Comparison of ENCODE assay signal across 22 cellular contexts in the genomic region with DNA sequence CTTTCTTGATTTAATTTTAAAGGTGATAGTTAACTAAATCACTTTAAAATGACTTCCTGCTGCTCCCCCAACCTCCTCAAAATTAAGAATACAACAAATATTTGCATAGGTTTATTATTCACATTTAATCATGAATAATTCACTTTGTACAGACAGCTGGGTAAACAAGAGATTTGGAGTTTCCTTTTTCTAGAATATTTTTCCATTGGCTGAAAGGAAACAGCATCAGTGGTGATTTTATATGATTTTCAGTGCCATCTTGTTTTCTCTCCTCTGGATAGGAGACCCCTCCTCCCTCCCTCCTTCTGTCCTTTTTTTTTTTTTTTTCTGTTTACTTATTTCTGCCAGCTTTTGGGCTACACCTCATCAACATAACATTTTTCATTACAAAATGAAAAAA.
A peak's percentile ranks its signal among the peaks of the same experiment; 100 is the strongest.
DNase-seq lines count a peak whose midpoint lies in the region; ATAC-seq and TF ChIP-seq lines count a peak whose summit lies in the region.
"Had no signal": no experiment of that assay in that cellular context is flagged by ENCODE, and none has a peak within 500 bp of the region (broad histone marks: within the 10 kb centered on the region; RNA-seq: fewer than 3 reads in every experiment).

No MANE protein-coding gene starts in this region.

- CTCF ChIA-PET in activated CD8-positive, alpha-beta T cell treated with anti-CD3 and anti-CD28 coated beads, Interleukin-2, amount 10 ng/mL, durations not matched to agents 7 days and 5 days (lab: Charles Lee), result interaction anchor here (0.7 to 2.1 kb wide), 9 partner anchors 10 to 82 kb away, joined by 3 to 18 read pairs (median 4); no protein-coding TSS in a partner anchor

- no peak for TF ChIP-seq CTCF in GM23338 (conservative IDR thresholded peaks at IDR 0.05; ENCODE audit: low read depth in 2 of 2)
- no peak for TF ChIP-seq CTCF in gastrocnemius medialis (IDR thresholded peaks at IDR 0.05 in 4 of 5, conservative IDR thresholded peaks at IDR 0.05 in 1 of 5)

- no peaks in the 10 kb centered on the region for H3K27me3 ChIP-seq in GM23338 (ENCODE audit: insufficient read depth)
- peaks cover 0 to 16% (median 0%) of the 10 kb centered on the region in 3 donors for H3K27me3 ChIP-seq in gastrocnemius medialis
- H3K27me3 ChIP-seq: BE2C, left lung, tibial nerve had no signal

- POLR2A ChIA-PET in activated CD8-positive, alpha-beta T cell treated with anti-CD3 and anti-CD28 coated beads, Interleukin-2, amount 10 ng/mL, durations not matched to agents 7 days and 5 days (lab: Charles Lee), result interaction anchor here (1.1 to 1.5 kb wide), 7 partner anchors 10 to 60 kb away, joined by 3 to 13 read pairs (median 6); partner anchors contain the start of gene LIF

- H3K9me2 ChIP-seq in GM23338 (ENCODE audit: insufficient read depth), result no peaks in the 10 kb centered on the region

- H3K4me1 ChIP-seq in GM23338 (ENCODE audit: insufficient read depth) (peaks cover 38% of the 10 kb centered on the region), gastrocnemius medialis (no peaks in the 10 kb centered on the region)
- H3K4me1 ChIP-seq: BE2C, tibial nerve had no signal

- H3K27ac Mint-ChIP-seq in GM23338, result no peak overlapping the region
- H3K27ac Mint-ChIP-seq in activated CD8-positive, alpha-beta T cell treated with anti-CD3 and anti-CD28 coated beads, Interleukin-2, amount 10 ng/mL, durations not matched to agents 7 days and 5 days, result peak overlapping the region; percentile 78

- H3K27ac ChIP-seq in GM23338 (ENCODE audit: low read depth), result no peak overlapping the region
- H3K27ac ChIP-seq in gastrocnemius medialis, result no peak overlapping the region
- H3K27ac ChIP-seq: 22Rv1, left lung, SK-N-MC, tibial nerve had no signal

- no peaks in the 10 kb centered on the region for H3K36me3 Mint-ChIP-seq in GM23338 (ENCODE audit: low read depth)
- H3K36me3 Mint-ChIP-seq in activated CD8-positive, alpha-beta T cell treated with anti-CD3 and anti-CD28 coated beads, Interleukin-2, amount 10 ng/mL, durations not matched to agents 7 days and 5 days (ENCODE audit: low read depth), result peaks cover 17% of the 10 kb centered on the region
- H3K36me3 Mint-ChIP-seq: stimulated activated effector memory CD8-positive, alpha-beta T cell treated with anti-CD3 and anti-CD28 coated beads, Interleukin-12 subunit alpha, Interleukin-12 subunit beta, amount 100 ng/mL, for 72 hours had no signal

- intact Hi-C loops in gastrocnemius medialis (cut with DNase I; ENCODE audit: low total_unique reads) (no loop called here), sciatic nerve (cut with DNase I) (no loop called here)

- no peaks in the 10 kb centered on the region for H3K9me3 ChIP-seq in gastrocnemius medialis
- H3K9me3 ChIP-seq: BE2C, left lung, mucosa of descending colon, tibial nerve had no signal

- H3K9me3 Mint-ChIP-seq in GM23338, result no peaks in the 10 kb centered on the region
- H3K9me3 Mint-ChIP-seq in activated CD8-positive, alpha-beta T cell treated with anti-CD3 and anti-CD28 coated beads, Interleukin-2, amount 10 ng/mL, durations not matched to agents 7 days and 5 days (ENCODE audit: insufficient read depth), result no peaks in the 10 kb centered on the region
- H3K9me3 Mint-ChIP-seq: central memory CD8-positive, alpha-beta T cell; stimulated activated effector memory CD8-positive, alpha-beta T cell treated with anti-CD3 and anti-CD28 coated beads, Interleukin-12 subunit alpha, Interleukin-12 subunit beta, amount 100 ng/mL, for 72 hours had no signal

- DNase-seq in NCI-H2029 (lab: John Stamatoyannopoulos, UW), result peak; percentile 74
- DNase-seq in NCI-H2029 treated with DMSO at 0.1 percent for 48 hours (lab: John Stamatoyannopoulos, UW), result no peak
- DNase-seq in GM23338 (ENCODE audit: low spot score), result no peak
- peak; percentile 19 to 26 for DNase-seq in NCI-H526 (lab: John Stamatoyannopoulos, UW)
- no peak for DNase-seq in activated CD8-positive, alpha-beta T cell treated with anti-CD3 and anti-CD28 coated beads, Interleukin-2, amount 10 ng/mL, durations not matched to agents 7 days and 5 days
- no peak for DNase-seq in gastrocnemius medialis
- no peak for DNase-seq in sciatic nerve (ENCODE audit: low spot score)
- DNase-seq: activated CD4-positive, alpha-beta T cell treated with anti-CD3 and anti-CD28 coated beads, Interleukin-2, amount 50 U/mL, for 1 hour; anterior cingulate cortex; BE2C; Karpas-422; left lung; mucosa of descending colon; NCI-H1436; NCI-H82; retina had no signal

- no peaks in the 10 kb centered on the region for H3F3A ChIP-seq in GM23338 (replicated peaks; ENCODE audit: low read depth)

- 0 out of 2 replicates have a peak overlapping the region, but pooled peaks have one; percentile 8 for H3K4me2 ChIP-seq in GM23338

- H3K36me3 ChIP-seq in GM23338 (ENCODE audit: insufficient read depth), result no peaks in the 10 kb centered on the region
- no peaks in the 10 kb centered on the region for H3K36me3 ChIP-seq in gastrocnemius medialis
- H3K36me3 ChIP-seq: BE2C, left lung, tibial nerve had no signal

- H4K20me1 ChIP-seq in GM23338 (replicated peaks; ENCODE audit: insufficient read depth), result no peaks in the 10 kb centered on the region

- no peak for ATAC-seq in GM23338
- no peak for ATAC-seq in activated CD8-positive, alpha-beta T cell treated with anti-CD3 and anti-CD28 coated beads, Interleukin-2, amount 10 ng/mL, durations not matched to agents 7 days and 5 days
- no peak for ATAC-seq in gastrocnemius medialis
- no peak for ATAC-seq in sciatic nerve
- ATAC-seq in HG02938 (IDR thresholded peaks at IDR 0.05; ENCODE audit: unreplicated experiment), result no peak
- ATAC-seq: left lung, mucosa of descending colon had no signal

- H3K27me3 Mint-ChIP-seq in GM23338 (ENCODE audit: insufficient read depth, low read depth, poor library complexity), result peaks cover 2% of the 10 kb centered on the region
- H3K27me3 Mint-ChIP-seq in activated CD8-positive, alpha-beta T cell treated with anti-CD3 and anti-CD28 coated beads, Interleukin-2, amount 10 ng/mL, durations not matched to agents 7 days and 5 days (ENCODE audit: low read depth), result no peaks in the 10 kb centered on the region

- H3K4me1 Mint-ChIP-seq in GM23338, result peaks cover 29% of the 10 kb centered on the region
- peaks cover 95% of the 10 kb centered on the region for H3K4me1 Mint-ChIP-seq in activated CD8-positive, alpha-beta T cell treated with anti-CD3 and anti-CD28 coated beads, Interleukin-2, amount 10 ng/mL, durations not matched to agents 7 days and 5 days (ENCODE audit: low read depth)
- H3K4me1 Mint-ChIP-seq: central memory CD8-positive, alpha-beta T cell had no signal

- H3K79me2 ChIP-seq in GM23338 (replicated peaks; ENCODE audit: insufficient read depth), result no peaks in the 10 kb centered on the region

- in situ Hi-C loops in gastrocnemius medialis (cut with MboI; ENCODE audit: low sequenced_read_pairs in 4 of 4), result no loop called here

- H2AFZ ChIP-seq in GM23338, result no peak overlapping the region

- TF ChIP-seq POLR2A in gastrocnemius medialis (IDR thresholded peaks at IDR 0.05), result no peak

- no peak overlapping the region for H3K4me3 Mint-ChIP-seq in GM23338
- H3K4me3 Mint-ChIP-seq in activated CD8-positive, alpha-beta T cell treated with anti-CD3 and anti-CD28 coated beads, Interleukin-2, amount 10 ng/mL, durations not matched to agents 7 days and 5 days, result no peak overlapping the region
- H3K4me3 Mint-ChIP-seq: central memory CD8-positive, alpha-beta T cell; stimulated activated effector memory CD8-positive, alpha-beta T cell treated with anti-CD3 and anti-CD28 coated beads, Interleukin-12 subunit alpha, Interleukin-12 subunit beta, amount 100 ng/mL, for 72 hours had no signal

- H3K4me3 ChIP-seq in GM23338 (no peak overlapping the region), gastrocnemius medialis (no peak overlapping the region)
- H3K4me3 ChIP-seq: left lung, mucosa of descending colon, SK-N-MC, tibial nerve had no signal

TF ChIP-seq in GM23338, 12 proteins besides CTCF, POLR2A, EP300 and RAD21 (continues in another document):
- no peak for TF ChIP-seq ETS1 (IDR thresholded peaks at IDR 0.05)
- no peak for TF ChIP-seq JUNB (IDR thresholded peaks at IDR 0.05; ENCODE audit: unreplicated experiment)
- TF ChIP-seq EZH2phosphoT487 (IDR thresholded peaks at IDR 0.05; ENCODE audit: unreplicated experiment), result no peak
- TF ChIP-seq CREB1 (CRISPR knock-in tag; IDR thresholded peaks at IDR 0.05; ENCODE audit: low read depth), result no peak

Comparison
In these comparisons a context has a peak if more than half of its experiments do, and no peak if none do; other contexts are left out.
1. DNase-seq: peak in NCI-H2029 (single experiment) and NCI-H526 (2 of 2); none in NCI-H2029 treated with DMSO at 0.1 percent for 48 hours (single experiment), GM23338 (single experiment), activated CD8-positive, alpha-beta T cell treated with anti-CD3 and anti-CD28 coated beads, Interleukin-2, amount 10 ng/mL, durations not matched to agents 7 days and 5 days (single experiment), gastrocnemius medialis (0 of 2) and sciatic nerve (single experiment).